In the genomic region with DNA sequence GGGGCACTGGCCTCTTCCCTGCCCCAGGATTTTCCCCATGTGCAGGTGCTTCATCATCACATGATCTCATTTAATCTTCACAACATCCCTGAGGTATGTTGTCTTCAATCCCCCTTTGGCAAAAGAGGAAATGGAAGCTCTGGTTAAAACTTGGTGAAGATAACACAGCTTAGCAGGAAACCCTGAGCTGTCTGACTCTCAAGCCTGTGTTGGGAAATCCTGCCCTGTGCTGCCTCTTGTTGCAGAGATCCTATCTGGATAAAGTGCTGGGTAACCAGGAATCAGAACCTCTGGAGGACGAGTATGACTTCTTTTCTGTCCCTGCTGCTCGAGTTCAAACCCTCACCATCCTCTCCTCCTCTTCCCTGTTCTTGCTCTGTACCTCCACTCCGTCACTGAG, we compare ENCODE assay signal across 18 cellular contexts. TPM values are rescaled to one million over a fixed set of nuclear protein-coding genes. Genes with fewer than 3 reads are reported as not detected.
DNase-seq lines count a peak whose midpoint lies in the region; ATAC-seq and TF ChIP-seq lines count a peak whose summit lies in the region.
"Had no signal": no experiment of that assay in that cellular context is flagged by ENCODE, and none has a peak within 500 bp of the region (broad histone marks: within the 10 kb centered on the region; RNA-seq: fewer than 3 reads in every experiment).

No MANE protein-coding gene starts in this region.

- H3K27ac Mint-ChIP-seq in endothelial cell (ENCODE audit: unreplicated experiment) = peak overlapping the region; percentile 69
- H3K27ac Mint-ChIP-seq: T-cell had no signal

- no peaks in the 10 kb centered on the region for H3K36me3 ChIP-seq in uterus
- H3K36me3 ChIP-seq: SJSA1 had no signal

- TF ChIP-seq POLR2A in erythroblast (IDR thresholded peaks at IDR 0.05; ENCODE audit: low read length) = no peak
- TF ChIP-seq POLR2A in uterus (IDR thresholded peaks at IDR 0.05) = no peak

- peaks cover 2% of the 10 kb centered on the region for H3K27me3 Mint-ChIP-seq in endothelial cell (ENCODE audit: unreplicated experiment)

- no peaks in the 10 kb centered on the region for H3K4me1 ChIP-seq in uterus
- H3K4me1 ChIP-seq: SJSA1 had no signal

- peaks cover 13% of the 10 kb centered on the region for H3K4me1 Mint-ChIP-seq in endothelial cell (ENCODE audit: unreplicated experiment)
- H3K4me1 Mint-ChIP-seq: T-cell had no signal

- H3K27me3 ChIP-seq in uterus = no peaks in the 10 kb centered on the region
- H3K27me3 ChIP-seq: SJSA1 had no signal

- no peaks in the 10 kb centered on the region for H3K9me3 Mint-ChIP-seq in endothelial cell (ENCODE audit: unreplicated experiment)

- no peak overlapping the region for H3K27ac ChIP-seq in uterus
- H3K27ac ChIP-seq: 22Rv1, SJSA1 had no signal

- H3K4me3 ChIP-seq in uterus = no peak overlapping the region
- H3K4me3 ChIP-seq: GM12878, SJSA1 had no signal

- peak; percentile 22 for DNase-seq in SIG-M5 treated with dmso at 0.1 percent for 504 hours (lab: John Stamatoyannopoulos, UW; ENCODE audit: unreplicated experiment)
- DNase-seq in SIG-M5 (lab: John Stamatoyannopoulos, UW) = no peak
- peak; percentile 54 for DNase-seq in SKM-1 (lab: John Stamatoyannopoulos, UW; ENCODE audit: unreplicated experiment)
- peak; percentile 31 for DNase-seq in endothelial cell (ENCODE audit: low spot score)
- no peak for DNase-seq in erythroblast (lab: John Stamatoyannopoulos, UW)
- no peak for DNase-seq in amygdala (lab: John Stamatoyannopoulos, UW)
- DNase-seq in uterus = no peak
- DNase-seq: C1 segment of cervical spinal cord, HCEC 1CT, IMR-90, NCI-H1694, NCI-H748 treated with DMSO at 0.1 percent for 48 hours, T-cell had no signal

- intact Hi-C loops in uterus (cut with DNase I; ENCODE audit: low total_unique reads) = no loop called here

- no peak overlapping the region for H3K4me3 Mint-ChIP-seq in endothelial cell (ENCODE audit: unreplicated experiment)
- H3K4me3 Mint-ChIP-seq: T-cell had no signal

- TF ChIP-seq CTCF in endothelial cell (IDR thresholded peaks at IDR 0.05; ENCODE audit: unreplicated experiment) = no peak
- no peak for TF ChIP-seq CTCF in uterus (IDR thresholded peaks at IDR 0.05)

- H3K9me3 ChIP-seq in uterus = no peaks in the 10 kb centered on the region
- H3K9me3 ChIP-seq: SJSA1 had no signal

- no peak for ATAC-seq in HG02763 (IDR thresholded peaks at IDR 0.05; ENCODE audit: unreplicated experiment)
- ATAC-seq: GM12878, T-cell had no signal

- H3K36me3 Mint-ChIP-seq in endothelial cell (ENCODE audit: low read depth, unreplicated experiment) = no peaks in the 10 kb centered on the region
- H3K36me3 Mint-ChIP-seq: T-cell had no signal

RNA-seq across cellular contexts. Expression of a gene that starts 13.1 kb away (rescaled TPM):
- total RNA-seq in endothelial cell (ENCODE audit: unreplicated experiment) (0.92 TPM), uterus (1 to 10 TPM in 1 of 4 donors, not detected in 3; 2.4 TPM)

RNA-seq across cellular contexts. Expression of a gene that starts 52.0 kb away (rescaled TPM):
- not detected for total RNA-seq in endothelial cell (ENCODE audit: unreplicated experiment)
- total RNA-seq in uterus = not detected
- total RNA-seq: GM12878, IMR-90, RPMI7951, SJSA1, T-cell had no signal

Comparison
In these comparisons a context has a peak if more than half of its experiments do, and no peak if none do; other contexts are left out.
1. DNase-seq: peak in SIG-M5 treated with dmso at 0.1 percent for 504 hours (single experiment), SKM-1 (single experiment) and endothelial cell (single experiment); none in SIG-M5 (single experiment), erythroblast (0 of 2), amygdala (0 of 56) and uterus (0 of 2).